ENCODE assay signal across 10 cellular contexts in genomic region chr15:82129769-82130168, GRCh38.
DNase-seq lines count a peak whose midpoint lies in the region; ATAC-seq, FAIRE-seq and TF ChIP-seq lines count a peak whose summit lies in the region.
"Had no signal": no experiment of that assay in that cellular context is flagged by ENCODE, and none has a peak within 500 bp of the region (broad histone marks: within the 10 kb centered on the region; RNA-seq: fewer than 3 reads in every experiment).

No MANE protein-coding gene starts in this region.

- peak; percentile 27 for FAIRE-seq in H54 (lab: Jason Lieb, UNC)

- no peaks in the 10 kb centered on the region for H3K9me3 ChIP-seq in transverse colon
- no peaks in the 10 kb centered on the region for H3K9me3 ChIP-seq in breast epithelium

- ATAC-seq in SK-N-SH treated with all-trans-retinoic acid at 6 μM for 48 hours (peak; percentile 84), foreskin keratinocyte (peak; percentile 30)

- peaks cover 18% of the 10 kb centered on the region for H3K4me1 ChIP-seq in foreskin keratinocyte
- peaks cover 0 to 10% (median 0%) of the 10 kb centered on the region in 4 donors for H3K4me1 ChIP-seq in transverse colon
- H3K4me1 ChIP-seq in breast epithelium: no peaks in the 10 kb centered on the region

- WGBS in transverse colon (ENCODE audit: low coverage in 1 of 2), 2 donors: 61 to 71% methylated on average over 1 to 5 of the region's 5 CpGs

- in situ Hi-C loops in transverse colon (cut with MboI; ENCODE audit: low pct_ligation_motif_present in 1 of 4, low pct_unique_long_range_greater_than_20kb in 1 of 4, low sequenced_read_pairs in 3 of 4): no loop called here

- no peak for TF ChIP-seq EP300 in transverse colon (IDR thresholded peaks at IDR 0.05; ENCODE audit: low read depth)

- no peaks in the 10 kb centered on the region for H3K27me3 ChIP-seq in foreskin keratinocyte
- no peaks in the 10 kb centered on the region for H3K27me3 ChIP-seq in transverse colon
- H3K27me3 ChIP-seq in breast epithelium: no peaks in the 10 kb centered on the region

- no peak for TF ChIP-seq POLR2A in H54 (IDR thresholded peaks at IDR 0.05; ENCODE audit: low read depth, low read length)
- TF ChIP-seq POLR2A in transverse colon (IDR thresholded peaks at IDR 0.05): no peak
- no peak for TF ChIP-seq POLR2A in breast epithelium (IDR thresholded peaks at IDR 0.05)

- peak overlapping the region; percentile 48 for H3K27ac ChIP-seq in foreskin keratinocyte
- H3K27ac ChIP-seq in transverse colon: peak overlapping the region in 3 of 4 donors; percentile 8 to 22 (median 10)
- H3K27ac ChIP-seq in breast epithelium: no peak overlapping the region

- no peak overlapping the region for H3K4me3 ChIP-seq in transverse colon
- no peak overlapping the region for H3K4me3 ChIP-seq in breast epithelium

- DNase-seq in H54 (ENCODE audit: insufficient read length, low spot score) (peak; percentile 31), foreskin keratinocyte (peak; percentile 77 to 86), transverse colon (no peak), activated T-cell treated with anti-CD3 and anti-CD28 coated beads for 4 hours (no peak), NCI-H82 treated with DMSO at 0.1 percent for 48 hours (lab: John Stamatoyannopoulos, UW; ENCODE audit: unreplicated experiment) (no peak), breast epithelium (ENCODE audit: low spot score in 2 of 2) (no peak)
- DNase-seq: activated CD4-positive, alpha-beta T cell treated with anti-CD3 and anti-CD28 coated beads, Interleukin-2, amount 50 U/mL, for 1 hour; DND-41; stimulated activated CD4-positive, alpha-beta T cell treated with anti-CD3 and anti-CD28 coated beads, Interleukin-2, amount 100 ng/mL, for 48 hours had no signal

- intact Hi-C loops in transverse colon (cut with DNase I; ENCODE audit: low total_unique reads) (no loop called here), breast epithelium (cut with DNase I; ENCODE audit: low total_unique reads) (no loop called here)

- H3K36me3 ChIP-seq in transverse colon: peaks cover 0 to 7% (median 0%) of the 10 kb centered on the region in 4 donors
- H3K36me3 ChIP-seq in breast epithelium: no peaks in the 10 kb centered on the region

- TF ChIP-seq CTCF in foreskin keratinocyte (conservative IDR thresholded peaks at IDR 0.05) (no peak), transverse colon (IDR thresholded peaks at IDR 0.05) (no peak), breast epithelium (IDR thresholded peaks at IDR 0.05) (no peak)

TF ChIP-seq in SK-N-SH treated with all-trans-retinoic acid at 6 μM for 48 hours, 23 proteins besides CTCF, POLR2A, EP300 and RAD21:
- TF ChIP-seq TOX (CRISPR knock-in tag; IDR thresholded peaks at IDR 0.05; ENCODE audit: borderline replicate concordance): peak; percentile 91
- no peak for TF ChIP-seq BACH2 (CRISPR knock-in tag; IDR thresholded peaks at IDR 0.05; ENCODE audit: borderline replicate concordance)
- TF ChIP-seq CREB5 (CRISPR knock-in tag; IDR thresholded peaks at IDR 0.05; ENCODE audit: low read depth): peak; percentile 53; the same call in 1 of the 2 replicates
- TF ChIP-seq OSR1 (CRISPR knock-in tag; IDR thresholded peaks at IDR 0.05): no peak
- peak; percentile 59; the same call in 1 of the 2 replicates for TF ChIP-seq PATZ1 (CRISPR knock-in tag; IDR thresholded peaks at IDR 0.05; ENCODE audit: borderline replicate concordance)
- peak; percentile 83 for TF ChIP-seq ZC3H10 (CRISPR knock-in tag; IDR thresholded peaks at IDR 0.05)
- no peak for TF ChIP-seq SNAI2 (CRISPR knock-in tag; IDR thresholded peaks at IDR 0.05)
- peak; percentile 61; the same call in 1 of the 2 replicates for TF ChIP-seq CSRNP3 (CRISPR knock-in tag; IDR thresholded peaks at IDR 0.05)
- 0 out of 2 replicates have a peak, but pooled peaks have one; percentile 64 for TF ChIP-seq ZNF70 (CRISPR knock-in tag; IDR thresholded peaks at IDR 0.05)
- no peak for TF ChIP-seq ZFP30 (CRISPR knock-in tag; IDR thresholded peaks at IDR 0.05)
- TF ChIP-seq ZNF8 (CRISPR knock-in tag; IDR thresholded peaks at IDR 0.05): no peak
- TF ChIP-seq ESRRG (CRISPR knock-in tag; IDR thresholded peaks at IDR 0.05): no peak
- TF ChIP-seq POU6F1 (CRISPR knock-in tag; IDR thresholded peaks at IDR 0.05; ENCODE audit: borderline replicate concordance, low read depth): peak; percentile 89; the same call in 1 of the 2 replicates
- TF ChIP-seq RARB (CRISPR knock-in tag; IDR thresholded peaks at IDR 0.05): 0 out of 2 replicates have a peak, but pooled peaks have one; percentile 55
- peak; percentile 81 for TF ChIP-seq ISL1 (CRISPR knock-in tag; IDR thresholded peaks at IDR 0.05)
- TF ChIP-seq TSHZ2 (CRISPR knock-in tag; IDR thresholded peaks at IDR 0.05): peak; percentile 40; the same call in 1 of the 2 replicates
TF ChIP-seq in SK-N-SH treated with all-trans-retinoic acid at 6 μM for 48 hours: peak in this region for 10.

Comparison
In these comparisons a context has a peak if more than half of its experiments do, and no peak if none do; other contexts are left out.
1. DNase-seq: peak in H54 (single experiment) and foreskin keratinocyte (2 of 2); none in transverse colon (single experiment), activated T-cell treated with anti-CD3 and anti-CD28 coated beads for 4 hours (single experiment), NCI-H82 treated with DMSO at 0.1 percent for 48 hours (single experiment) and breast epithelium (0 of 2).
2. H3K27ac ChIP-seq: peak in foreskin keratinocyte (single experiment) and transverse colon (3 of 4); none in breast epithelium (0 of 2).